26 cellular contexts compared by ENCODE assay signal in genomic region chr16:23024044-23024443, GRCh38.
"Had no signal": no experiment of that assay in that cellular context is flagged by ENCODE, and none has a peak within 500 bp of the region (broad histone marks: within the 10 kb centered on the region; RNA-seq: fewer than 3 reads in every experiment).

No MANE protein-coding gene starts in this region.

- H3K9me3 ChIP-seq: lower lobe of right lung, ovary, psoas muscle, thoracic aorta, tibial nerve, upper lobe of left lung had no signal

- H3K4me3 Mint-ChIP-seq: immature natural killer cell; naive thymus-derived CD8-positive, alpha-beta T cell; nephron progenitor cell; stimulated activated naive B cell treated with anti-CD40 and anti-IgM and Interleukin-4, amounts not matched to agents 10 μg/mL and 1 μg/mL and 100 μg/mL, for 72 hours; stimulated activated naive CD8-positive, alpha-beta T cell treated with anti-CD3 and anti-CD28 coated beads, Interleukin-15, Interleukin-2, amounts not matched to agents 100 ng/mL and 50 ng/mL, for 24 hours had no signal

- H3K27me3 ChIP-seq: ovary, tibial nerve, upper lobe of left lung had no signal

- H3K9me3 Mint-ChIP-seq: immature natural killer cell; nephron progenitor cell; stimulated activated naive CD8-positive, alpha-beta T cell treated with anti-CD3 and anti-CD28 coated beads, Interleukin-15, Interleukin-2, amounts not matched to agents 100 ng/mL and 50 ng/mL, for 24 hours had no signal

- DNase-seq: dorsolateral prefrontal cortex; effector CD4-positive, alpha-beta T cell; hypothalamus; immature natural killer cell; islet precursor cell; kidney glomerular epithelial cell; left colon; left ventricle myocardium superior; lower lobe of right lung; naive thymus-derived CD8-positive, alpha-beta T cell; nephron progenitor cell; occipital lobe; ovary; posterior cingulate gyrus; psoas muscle; right cardiac atrium; small intestine; stimulated activated CD4-positive, alpha-beta T cell treated with anti-CD3 and anti-CD28 coated beads, Interleukin-15, amount 100 ng/mL, for 24 hours; stimulated activated CD4-positive, alpha-beta T cell treated with anti-CD3 and anti-CD28 coated beads, Interleukin-2, amount 100 ng/mL, for 48 hours; stimulated activated naive B cell treated with anti-CD40 and anti-IgM and Interleukin-4, amounts not matched to agents 10 μg/mL and 1 μg/mL and 100 μg/mL, for 72 hours; upper lobe of left lung had no signal

- H3K27ac Mint-ChIP-seq: immature natural killer cell; naive thymus-derived CD8-positive, alpha-beta T cell; nephron progenitor cell; stimulated activated naive B cell treated with anti-CD40 and anti-IgM and Interleukin-4, amounts not matched to agents 10 μg/mL and 1 μg/mL and 100 μg/mL, for 72 hours; stimulated activated naive CD8-positive, alpha-beta T cell treated with anti-CD3 and anti-CD28 coated beads, Interleukin-15, Interleukin-2, amounts not matched to agents 100 ng/mL and 50 ng/mL, for 24 hours had no signal

- ATAC-seq: left colon; left ventricle myocardium superior; lower lobe of right lung; naive thymus-derived CD8-positive, alpha-beta T cell; psoas muscle; right cardiac atrium; stimulated activated naive B cell treated with anti-CD40 and anti-IgM and Interleukin-4, amounts not matched to agents 10 μg/mL and 1 μg/mL and 100 μg/mL, for 72 hours had no signal

- H3K27ac ChIP-seq: dorsolateral prefrontal cortex, lower lobe of right lung, ovary, psoas muscle, thoracic aorta, tibial nerve, upper lobe of left lung had no signal

- H3K4me1 Mint-ChIP-seq: immature natural killer cell; naive thymus-derived CD8-positive, alpha-beta T cell; nephron progenitor cell had no signal

- H3K4me1 ChIP-seq: lower lobe of right lung, psoas muscle, tibial nerve, upper lobe of left lung had no signal

- FAIRE-seq: frontal cortex, small intestine, urothelium cell line had no signal

- H3K4me3 ChIP-seq: dorsolateral prefrontal cortex, lower lobe of right lung, ovary, psoas muscle, thoracic aorta, tibial nerve, upper lobe of left lung had no signal

- H3K36me3 Mint-ChIP-seq: immature natural killer cell; naive thymus-derived CD8-positive, alpha-beta T cell; stimulated activated naive B cell treated with anti-CD40 and anti-IgM and Interleukin-4, amounts not matched to agents 10 μg/mL and 1 μg/mL and 100 μg/mL, for 72 hours had no signal

- H3K36me3 ChIP-seq: lower lobe of right lung, ovary, thoracic aorta, tibial nerve, upper lobe of left lung had no signal
